ENCODE assay signal across 21 cellular contexts in the genomic region with DNA sequence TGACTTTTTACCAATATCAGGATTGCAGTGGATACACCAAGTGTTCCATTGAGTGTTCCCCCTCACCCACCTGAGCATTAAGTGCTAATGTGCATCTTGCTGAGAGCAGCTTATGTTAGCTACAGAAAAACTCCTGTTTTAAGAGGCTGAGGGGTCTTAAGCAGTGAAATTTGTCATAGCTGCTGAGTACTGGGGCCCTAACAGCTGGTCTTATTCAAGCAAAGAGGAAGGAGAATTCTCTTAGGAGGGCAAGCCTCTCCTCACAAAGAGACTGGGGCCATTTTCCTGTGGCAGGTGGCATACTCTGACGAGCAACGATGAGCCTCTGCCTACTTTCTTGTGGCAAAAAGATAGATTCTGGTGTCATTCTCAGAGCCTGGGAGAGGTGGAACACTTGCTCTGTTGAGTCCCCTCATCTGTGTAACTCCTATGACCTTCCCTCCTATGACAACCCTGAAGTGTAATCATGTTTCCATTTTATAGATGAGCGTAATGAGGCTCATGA.
"Had no signal": no experiment of that assay in that cellular context is flagged by ENCODE, and none has a peak within 500 bp of the region (broad histone marks: within the 10 kb centered on the region; RNA-seq: fewer than 3 reads in every experiment).

No MANE protein-coding gene starts in this region.

- H3K36me3 ChIP-seq: cardiac muscle cell, neural progenitor cell, sigmoid colon, spleen, upper lobe of right lung had no signal

- H3K9me3 Mint-ChIP-seq: activated CD4-positive, alpha-beta T cell treated with anti-CD3 and anti-CD28 coated beads, Interleukin-2, amount 10 ng/mL, durations not matched to agents 7 days and 5 days; activated naive CD8-positive, alpha-beta T cell treated with anti-CD3 and anti-CD28 coated beads, Interleukin-2, amount 50 U/mL, for 24 hours; activated T-helper 1 cell treated with anti-CD3 and anti-CD28 coated beads, Interleukin-12 subunit alpha, Interleukin-12 subunit beta, Interleukin-2, Interleukin-4 antibody, amounts not matched to agents 30 ng/mL and 10 ng/mL and 1 ng/mL, durations not matched to agents 14 hours and 24 hours and 36 hours; memory B cell; neural progenitor cell; T-helper 2 cell treated with Interferon-gamma antibody and Interleukin-4, amounts not matched to agents 5 μg/mL and 100 μg/mL, for 36 hours had no signal

- H3K4me3 Mint-ChIP-seq: activated CD4-positive, alpha-beta T cell treated with anti-CD3 and anti-CD28 coated beads, Interleukin-2, amount 10 ng/mL, durations not matched to agents 7 days and 5 days; activated CD8-positive, alpha-beta T cell treated with anti-CD3 and anti-CD28 coated beads, Interleukin-2, amount 10 ng/mL, durations not matched to agents 7 days and 5 days; activated naive CD8-positive, alpha-beta T cell treated with anti-CD3 and anti-CD28 coated beads, Interleukin-2, amount 50 U/mL, for 24 hours; activated T-helper 1 cell treated with anti-CD3 and anti-CD28 coated beads, Interleukin-12 subunit alpha, Interleukin-12 subunit beta, Interleukin-2, Interleukin-4 antibody, amounts not matched to agents 30 ng/mL and 10 ng/mL and 1 ng/mL, durations not matched to agents 14 hours and 24 hours and 36 hours; memory B cell; naive thymus-derived CD4-positive, alpha-beta T cell; neural progenitor cell; T-helper 2 cell treated with Interferon-gamma antibody and Interleukin-4, amounts not matched to agents 5 μg/mL and 100 μg/mL, for 36 hours had no signal

- H3K27me3 ChIP-seq: body of pancreas, cardiac muscle cell, heart right ventricle, neural progenitor cell, sigmoid colon, spleen, testis, upper lobe of right lung had no signal

- ATAC-seq: activated CD8-positive, alpha-beta T cell treated with anti-CD3 and anti-CD28 coated beads, Interleukin-2, amount 10 ng/mL, durations not matched to agents 7 days and 5 days; activated naive CD8-positive, alpha-beta T cell treated with anti-CD3 and anti-CD28 coated beads, Interleukin-2, amount 50 U/mL, for 24 hours; body of pancreas; heart right ventricle; naive thymus-derived CD4-positive, alpha-beta T cell; upper lobe of right lung had no signal

- H3K27ac Mint-ChIP-seq: activated CD4-positive, alpha-beta T cell treated with anti-CD3 and anti-CD28 coated beads, Interleukin-2, amount 10 ng/mL, durations not matched to agents 7 days and 5 days; activated CD8-positive, alpha-beta T cell treated with anti-CD3 and anti-CD28 coated beads, Interleukin-2, amount 10 ng/mL, durations not matched to agents 7 days and 5 days; activated naive CD8-positive, alpha-beta T cell treated with anti-CD3 and anti-CD28 coated beads, Interleukin-2, amount 50 U/mL, for 24 hours; activated T-helper 1 cell treated with anti-CD3 and anti-CD28 coated beads, Interleukin-12 subunit alpha, Interleukin-12 subunit beta, Interleukin-2, Interleukin-4 antibody, amounts not matched to agents 30 ng/mL and 10 ng/mL and 1 ng/mL, durations not matched to agents 14 hours and 24 hours and 36 hours; memory B cell; naive thymus-derived CD4-positive, alpha-beta T cell; neural progenitor cell; T-helper 2 cell treated with Interferon-gamma antibody and Interleukin-4, amounts not matched to agents 5 μg/mL and 100 μg/mL, for 36 hours had no signal

- H3K27me3 Mint-ChIP-seq: activated CD4-positive, alpha-beta T cell treated with anti-CD3 and anti-CD28 coated beads, Interleukin-2, amount 10 ng/mL, durations not matched to agents 7 days and 5 days had no signal

- H3K27ac ChIP-seq: body of pancreas, cardiac muscle cell, neural progenitor cell, sigmoid colon, spleen, testis, upper lobe of right lung, VCaP had no signal

- H2AFZ ChIP-seq: neural progenitor cell had no signal

- H3K4me3 ChIP-seq: body of pancreas, cardiac muscle cell, heart right ventricle, neural progenitor cell, sigmoid colon, spleen, testis, upper lobe of right lung had no signal

- DNase-seq: activated CD4-positive, alpha-beta T cell treated with anti-CD3 and anti-CD28 coated beads, Interleukin-2, amount 10 ng/mL, durations not matched to agents 7 days and 5 days; activated CD4-positive, CD25-positive, alpha-beta regulatory T cell treated with anti-CD3 and anti-CD28 coated beads, Interleukin-2, amount 50 U/mL, for 72 hours; activated CD8-positive, alpha-beta T cell treated with anti-CD3 and anti-CD28 coated beads, Interleukin-2, amount 10 ng/mL, durations not matched to agents 7 days and 5 days; activated gamma-delta T cell; activated naive CD4-positive, alpha-beta T cell treated with anti-CD3 and anti-CD28 coated beads, Interleukin-2, amount 50 U/mL, for 16 hours; activated naive CD8-positive, alpha-beta T cell treated with anti-CD3 and anti-CD28 coated beads, Interleukin-2, amount 50 U/mL, for 24 hours; body of pancreas; heart right ventricle; naive thymus-derived CD4-positive, alpha-beta T cell; sigmoid colon; spleen; stimulated activated CD4-positive, alpha-beta T cell treated with anti-CD3 and anti-CD28 coated beads, Interleukin-4, amount 100 ng/mL, for 1 hour; stimulated activated naive CD4-positive, alpha-beta T cell; testis; upper lobe of right lung had no signal

- H3K9me3 ChIP-seq: body of pancreas, heart right ventricle, sigmoid colon, spleen, testis, upper lobe of right lung had no signal

- H3K4me2 ChIP-seq: neural progenitor cell had no signal

- H3K36me3 Mint-ChIP-seq: memory B cell had no signal
